25 cellular contexts compared by ENCODE assay signal in genomic region chr4:168842186-168842585, GRCh38.
DNase-seq lines count a peak whose midpoint lies in the region; ATAC-seq and TF ChIP-seq lines count a peak whose summit lies in the region.
"Had no signal": no experiment of that assay in that cellular context is flagged by ENCODE, and none has a peak within 500 bp of the region (broad histone marks: within the 10 kb centered on the region; RNA-seq: fewer than 3 reads in every experiment).

No MANE protein-coding gene starts in this region.

- DNase-seq in heart right ventricle = no peak
- DNase-seq in cardiac septum (ENCODE audit: low spot score) = no peak
- peak; percentile 60 for DNase-seq in fibroblast of mammary gland (ENCODE audit: low read depth)
- DNase-seq in prostate gland (ENCODE audit: low spot score) = no peak
- DNase-seq in aorta = no peak
- DNase-seq in upper lobe of right lung = no peak
- DNase-seq in NCI-H510A (lab: John Stamatoyannopoulos, UW) = no peak
- DNase-seq: activated B cell treated with CpG ODN at 0.5 μM for 24 hours; activated CD4-positive, alpha-beta memory T cell treated with anti-CD3 and anti-CD28 coated beads for 36 hours; activated naive CD4-positive, alpha-beta T cell treated with Interleukin-2 at 50 U/mL for 16 hours; activated T-cell treated with anti-CD3 and anti-CD28 coated beads for 4 hours; amniotic stem cell; cerebellar nuclear complex; effector CD4-positive, alpha-beta T cell; head of caudate nucleus; immature natural killer cell; NCI-H1092; NCI-H345; PC-9; right lobe of liver; stimulated activated naive CD4-positive, alpha-beta T cell treated with Interleukin-2 at 50 U/mL for 16 hours; upper lobe of left lung had no signal

- no peak for TF ChIP-seq CTCF in heart right ventricle (IDR thresholded peaks at IDR 0.05)
- TF ChIP-seq CTCF in fibroblast of mammary gland (conservative IDR thresholded peaks at IDR 0.05; ENCODE audit: control insufficient read depth, insufficient read depth, low read depth, low read length) = no peak
- no peak for TF ChIP-seq CTCF in prostate gland (IDR thresholded peaks at IDR 0.05)
- no peak for TF ChIP-seq CTCF in upper lobe of right lung (IDR thresholded peaks at IDR 0.05)

- H3K27me3 ChIP-seq in heart right ventricle = no peaks in the 10 kb centered on the region
- no peaks in the 10 kb centered on the region for H3K27me3 ChIP-seq in prostate gland (replicated peaks; ENCODE audit: insufficient read depth)
- no peaks in the 10 kb centered on the region for H3K27me3 ChIP-seq in aorta (ENCODE audit: control insufficient read depth in 1 of 2, insufficient read depth in 2 of 2, low read length in 1 of 2)
- H3K27me3 ChIP-seq in upper lobe of right lung = no peaks in the 10 kb centered on the region
- H3K27me3 ChIP-seq: right lobe of liver, upper lobe of left lung had no signal

- no peaks in the 10 kb centered on the region for H3K36me3 ChIP-seq in heart right ventricle
- H3K36me3 ChIP-seq in prostate gland = no peaks in the 10 kb centered on the region
- no peaks in the 10 kb centered on the region for H3K36me3 ChIP-seq in aorta (ENCODE audit: control insufficient read depth in 1 of 2, insufficient read depth in 2 of 2, low read length in 1 of 2)
- no peaks in the 10 kb centered on the region for H3K36me3 ChIP-seq in upper lobe of right lung
- H3K36me3 ChIP-seq: right lobe of liver, upper lobe of left lung had no signal

- H3K4me1 ChIP-seq in heart right ventricle (peaks cover 19 to 100% (median 66%) of the 10 kb centered on the region in 9 donors), prostate gland (replicated peaks) (no peaks in the 10 kb centered on the region), aorta (ENCODE audit: control insufficient read depth in 1 of 2, insufficient read depth in 2 of 2, low read length in 2 of 2) (peaks cover 19 to 23% of the 10 kb centered on the region in 2 donors), upper lobe of right lung (peaks cover 35% of the 10 kb centered on the region)

- no peak overlapping the region for H3K4me3 ChIP-seq in heart right ventricle
- H3K4me3 ChIP-seq in fibroblast of mammary gland (ENCODE audit: control insufficient read depth, low read depth, low read length) = no peak overlapping the region
- H3K4me3 ChIP-seq in prostate gland = no peak overlapping the region
- H3K4me3 ChIP-seq in aorta (ENCODE audit: low read length in 2 of 2) = no peak overlapping the region
- no peak overlapping the region for H3K4me3 ChIP-seq in upper lobe of right lung
- H3K4me3 ChIP-seq: lung, PC-9, right lobe of liver, upper lobe of left lung had no signal

- ATAC-seq in heart right ventricle (no peak), aorta (ENCODE audit: low FRiP score) (no peak), upper lobe of right lung (no peak), HG02642 (IDR thresholded peaks at IDR 0.05; ENCODE audit: poor library complexity, unreplicated experiment) (no peak)
- ATAC-seq: HCT116 had no signal

- H3K9me3 ChIP-seq in heart right ventricle (no peaks in the 10 kb centered on the region), prostate gland (no peaks in the 10 kb centered on the region), aorta (ENCODE audit: control insufficient read depth, low read length) (no peaks in the 10 kb centered on the region), upper lobe of right lung (no peaks in the 10 kb centered on the region)
- H3K9me3 ChIP-seq: right lobe of liver, upper lobe of left lung had no signal

- intact Hi-C loops in heart right ventricle (cut with DNase I) (no loop called here), cardiac septum (cut with DNase I) (no loop called here), prostate gland (cut with DNase I) (loop anchor here (5.0 kb wide), 2 partner anchors 130 to 210 kb away; no protein-coding TSS in a partner anchor), aorta (cut with DNase I) (no loop called here), upper lobe of right lung (cut with DNase I) (no loop called here)

- peak overlapping the region in 9 of 10 donors; percentile 8 to 95 (median 78) for H3K27ac ChIP-seq in heart right ventricle
- H3K27ac ChIP-seq in prostate gland = peak overlapping the region; percentile 31 to 69
- H3K27ac ChIP-seq in aorta (ENCODE audit: low read depth in 1 of 2, low read length in 2 of 2) = peak overlapping the region; percentile 90 to 92
- H3K27ac ChIP-seq in upper lobe of right lung = no peak overlapping the region
- H3K27ac ChIP-seq: PC-9, right lobe of liver had no signal

- 75 to 78% methylated on average over 1 of the region's 1 CpG for WGBS in heart right ventricle, 2 donors
- 47% methylated on average over 1 of the region's 1 CpG for WGBS in prostate gland
- 41 to 57% methylated on average over 1 of the region's 1 CpG for WGBS in aorta, 2 donors

- TF ChIP-seq POLR2A in prostate gland (IDR thresholded peaks at IDR 0.05) = no peak
